ENCODE assay signal across 11 cellular contexts in genomic region chr17:915416-916201, GRCh38.
DNase-seq lines count a peak whose midpoint lies in the region; ATAC-seq and TF ChIP-seq lines count a peak whose summit lies in the region.
"Had no signal": no experiment of that assay in that cellular context is flagged by ENCODE, and none has a peak within 500 bp of the region (broad histone marks: within the 10 kb centered on the region; RNA-seq: fewer than 3 reads in every experiment).

No MANE protein-coding gene starts in this region.

- intact Hi-C loops in prostate gland (cut with DNase I) = no loop called here

- TF ChIP-seq POLR2A in prostate gland (IDR thresholded peaks at IDR 0.05) = no peak

- H3K9me3 ChIP-seq in HEK293 (ENCODE audit: control insufficient read depth, insufficient read depth, low read depth, low read length) = no peaks in the 10 kb centered on the region
- no peaks in the 10 kb centered on the region for H3K9me3 ChIP-seq in prostate gland

- peak; percentile 50 for DNase-seq in RPMI7951 (ENCODE audit: low read depth)
- peak; percentile 71 to 92 for DNase-seq in foreskin keratinocyte
- DNase-seq in prostate gland (ENCODE audit: low spot score) = no peak
- DNase-seq: activated CD8-positive, alpha-beta T cell treated with anti-CD3 and anti-CD28 coated beads, Interleukin-2, amount 10 ng/mL, durations not matched to agents 7 days and 5 days; DND-41; MV-4-11 had no signal

- peak; percentile 58 for ATAC-seq in foreskin keratinocyte
- ATAC-seq in HG03139 (IDR thresholded peaks at IDR 0.05; ENCODE audit: unreplicated experiment) = no peak
- ATAC-seq in HG02938 (IDR thresholded peaks at IDR 0.05; ENCODE audit: unreplicated experiment) = no peak
- ATAC-seq in GM18909 (IDR thresholded peaks at IDR 0.05; ENCODE audit: poor library complexity, unreplicated experiment) = no peak
- no peak for ATAC-seq in GM18520 (IDR thresholded peaks at IDR 0.05; ENCODE audit: unreplicated experiment)
- ATAC-seq: activated CD8-positive, alpha-beta T cell treated with anti-CD3 and anti-CD28 coated beads, Interleukin-2, amount 10 ng/mL, durations not matched to agents 7 days and 5 days had no signal

- H3K36me3 ChIP-seq in HEK293 (ENCODE audit: control insufficient read depth in 2 of 2, insufficient read depth in 1 of 2, low read length in 2 of 2) (no peaks in the 10 kb centered on the region; a peak in 1 of 3 replicates), prostate gland (no peaks in the 10 kb centered on the region)

- peaks cover 15% of the 10 kb centered on the region for H3K4me1 ChIP-seq in HEK293 (ENCODE audit: control insufficient read depth, insufficient read depth, low read length)
- peaks cover 14% of the 10 kb centered on the region for H3K4me1 ChIP-seq in foreskin keratinocyte
- H3K4me1 ChIP-seq in prostate gland (replicated peaks) = peaks cover 4% of the 10 kb centered on the region

- H3K4me3 ChIP-seq in HEK293 (ENCODE audit: low read depth, low read length) (no peak overlapping the region), prostate gland (no peak overlapping the region)

- peak overlapping the region; percentile 74 for H3K27ac ChIP-seq in HEK293 (ENCODE audit: extremely low read depth, low read depth, low read length)
- peak overlapping the region; percentile 63 for H3K27ac ChIP-seq in foreskin keratinocyte
- H3K27ac ChIP-seq in prostate gland = peak overlapping the region; percentile 52 to 67

- TF ChIP-seq CTCF in HEK293 (tag by site-specific recombination; IDR thresholded peaks at IDR 0.05) = no peak
- TF ChIP-seq CTCF in foreskin keratinocyte (conservative IDR thresholded peaks at IDR 0.05) = no peak
- TF ChIP-seq CTCF in prostate gland (IDR thresholded peaks at IDR 0.05) = no peak

- H3K27me3 ChIP-seq in foreskin keratinocyte (no peaks in the 10 kb centered on the region), prostate gland (replicated peaks; ENCODE audit: insufficient read depth) (no peaks in the 10 kb centered on the region)

- POLR2A ChIA-PET in HEK293 (lab: Yijun Ruan, JAX) = interaction anchor here (1.0 kb wide), 2 partner anchors 9 to 64 kb away, joined by 3 to 5 read pairs; partner anchors contain the start of gene NXN

- CTCF ChIA-PET in HEK293 (lab: Yijun Ruan, JAX) = interaction anchor here (0.6 to 0.7 kb wide), 3 partner anchors 65 to 268 kb away, joined by 3 read pairs; no protein-coding TSS in a partner anchor

- 16% methylated on average over 11 of the region's 11 CpGs for WGBS in prostate gland

TF ChIP-seq in HEK293, 187 proteins besides CTCF, POLR2A, EP300 and RAD21 (continues in another document):
- TF ChIP-seq ZNF18 (tag by site-specific recombination; IDR thresholded peaks at IDR 0.05) (no peak), ZNF248 (tag by site-specific recombination; IDR thresholded peaks at IDR 0.05) (no peak), PRDM10 (tag by site-specific recombination; IDR thresholded peaks at IDR 0.05) (peak; percentile 77), YY2 (tag by site-specific recombination; IDR thresholded peaks at IDR 0.05) (peak; percentile 47; the same call in 1 of the 2 replicates), BCL11B (tag by site-specific recombination; IDR thresholded peaks at IDR 0.05; ENCODE audit: low read depth) (no peak), PRDM4 (tag by site-specific recombination; IDR thresholded peaks at IDR 0.05) (peak; percentile 34; the same call in 1 of the 2 replicates), ZBTB49 (tag by site-specific recombination; IDR thresholded peaks at IDR 0.05; ENCODE audit: low read depth) (no peak), FEZF1 (tag by site-specific recombination; IDR thresholded peaks at IDR 0.05) (0 out of 2 replicates have a peak, but pooled peaks have one; percentile 14), GLIS1 (tag by site-specific recombination; IDR thresholded peaks at IDR 0.05) (peak; percentile 33; the same call in 1 of the 2 replicates), ZBTB8A (tag by site-specific recombination; IDR thresholded peaks at IDR 0.05) (peak; percentile 76), ZNF394 (tag by site-specific recombination; IDR thresholded peaks at IDR 0.05; ENCODE audit: borderline replicate concordance) (peak; percentile 33; the same call in 1 of the 2 replicates), ZNF341 (tag by site-specific recombination; IDR thresholded peaks at IDR 0.05; ENCODE audit: low read depth) (peak; percentile 48), REPIN1 (tag by site-specific recombination; IDR thresholded peaks at IDR 0.05; ENCODE audit: low read depth) (no peak), YY1 (tag by site-specific recombination; IDR thresholded peaks at IDR 0.05) (no peak), ZBTB1 (tag by site-specific recombination; IDR thresholded peaks at IDR 0.05) (no peak)
